Comparison of ENCODE assay signal across 18 cellular contexts in the genomic region with DNA sequence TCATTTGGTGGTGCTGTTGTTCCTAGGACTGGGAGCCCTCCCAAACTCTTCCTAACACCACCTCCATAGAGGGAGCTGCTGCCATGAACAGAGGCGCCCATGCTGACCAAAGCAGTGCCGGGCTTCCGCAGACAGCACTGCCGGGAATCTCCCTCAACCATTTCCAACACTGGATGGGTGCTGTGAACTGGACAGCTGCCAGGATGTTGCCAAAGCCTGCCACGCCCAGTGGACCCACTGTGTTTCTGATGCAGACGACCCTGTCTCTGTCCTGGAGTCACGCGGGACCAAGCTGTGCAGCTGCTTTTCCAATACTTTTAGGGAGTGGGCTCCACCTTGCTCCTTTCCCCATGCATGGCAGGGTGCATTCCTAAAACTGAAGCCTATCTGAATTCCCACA.
"Had no signal": no experiment of that assay in that cellular context is flagged by ENCODE, and none has a peak within 500 bp of the region (broad histone marks: within the 10 kb centered on the region; RNA-seq: fewer than 3 reads in every experiment).

No MANE protein-coding gene starts in this region.

- H3K9me3 ChIP-seq: heart right ventricle, left lung, lower lobe of right lung had no signal

- H3K36me3 ChIP-seq: heart right ventricle, left lung, lower lobe of right lung had no signal

- H3K27ac Mint-ChIP-seq: naive thymus-derived CD4-positive, alpha-beta T cell had no signal

- H3K4me1 ChIP-seq: foreskin keratinocyte, heart right ventricle, left lung, lower lobe of right lung had no signal

- H3K27ac ChIP-seq: coronary artery, dorsolateral prefrontal cortex, epithelial cell of prostate, foreskin keratinocyte, heart right ventricle, left lung, lower lobe of right lung had no signal

- H3K36me3 Mint-ChIP-seq: naive thymus-derived CD4-positive, alpha-beta T cell had no signal

- H3K4me3 ChIP-seq: coronary artery, dorsolateral prefrontal cortex, heart right ventricle, left lung, lower lobe of right lung had no signal

- DNase-seq: dermis blood vessel endothelial cell; dorsolateral prefrontal cortex; effector CD4-positive, alpha-beta T cell; effector memory CD4-positive, alpha-beta T cell; erythroblast; foreskin keratinocyte; glutamatergic neuron; heart right ventricle; hippocampal formation; left cardiac atrium; left lung; left ventricle myocardium superior; lower lobe of right lung; mesenchymal stem cell; midbrain; naive thymus-derived CD4-positive, alpha-beta T cell had no signal

- H3K4me3 Mint-ChIP-seq: naive thymus-derived CD4-positive, alpha-beta T cell had no signal
